ENCODE assay signal across 8 cellular contexts in genomic region chr14:105415481-105416428, GRCh38. TPM values are rescaled to one million over a fixed set of nuclear protein-coding genes. Genes with fewer than 3 reads are reported as not detected.
DNase-seq lines count a peak whose midpoint lies in the region; ATAC-seq and TF ChIP-seq lines count a peak whose summit lies in the region.

No MANE protein-coding gene starts in this region.

- DNase-seq in activated CD4-positive, alpha-beta T cell treated with anti-CD3 and anti-CD28 coated beads for 36 hours = no peak
- no peak for DNase-seq in activated CD4-positive, alpha-beta T cell treated with anti-CD3 and anti-CD28 coated beads for 4 hours
- no peak for DNase-seq in activated B cell treated with CpG ODN at 0.5 μM for 24 hours
- DNase-seq in right cardiac atrium = peak in 1 of 3 donors; percentile 38
- no peak for DNase-seq in stimulated activated naive CD8-positive, alpha-beta T cell treated with anti-CD3 and anti-CD28 coated beads, Interleukin-15, amount 100 ng/mL, for 72 hours
- no peak for DNase-seq in NCI-H510A (lab: John Stamatoyannopoulos, UW)
- DNase-seq in foreskin keratinocyte = no peak

- H3K4me1 ChIP-seq in right cardiac atrium (ENCODE audit: control insufficient read depth, insufficient read depth, low read length) = peaks cover 5% of the 10 kb centered on the region
- H3K4me1 ChIP-seq in foreskin keratinocyte = no peaks in the 10 kb centered on the region

- TF ChIP-seq CTCF in activated B cell treated with CpG ODN at 0.5 μM for 24 hours (IDR thresholded peaks at IDR 0.05) (no peak), foreskin keratinocyte (conservative IDR thresholded peaks at IDR 0.05) (no peak)

- POLR2A ChIA-PET in activated CD4-positive, alpha-beta T cell treated with anti-CD3 and anti-CD28 coated beads for 36 hours (lab: Charles Lee) = interaction anchor here (0.6 kb wide), 1 partner anchor 89 kb away, joined by 3 read pairs; no protein-coding TSS in a partner anchor
- POLR2A ChIA-PET in activated B cell treated with CpG ODN at 0.5 μM for 24 hours (lab: Charles Lee) = interaction anchor here (0.6 to 1.0 kb wide), 4 partner anchors 9 to 22 kb away, joined by 3 to 5 read pairs (median 4); no protein-coding TSS in a partner anchor

- H3K4me1 Mint-ChIP-seq in activated CD4-positive, alpha-beta T cell treated with anti-CD3 and anti-CD28 coated beads for 36 hours = peaks cover 11% of the 10 kb centered on the region
- H3K4me1 Mint-ChIP-seq in activated B cell treated with CpG ODN at 0.5 μM for 24 hours = peaks cover 16% of the 10 kb centered on the region
- peaks cover 47% of the 10 kb centered on the region for H3K4me1 Mint-ChIP-seq in stimulated activated naive CD8-positive, alpha-beta T cell treated with anti-CD3 and anti-CD28 coated beads, Interleukin-15, amount 100 ng/mL, for 72 hours

- H3K27ac Mint-ChIP-seq in activated CD4-positive, alpha-beta T cell treated with anti-CD3 and anti-CD28 coated beads for 36 hours = no peak overlapping the region
- H3K27ac Mint-ChIP-seq in activated B cell treated with CpG ODN at 0.5 μM for 24 hours = no peak overlapping the region
- peak overlapping the region; percentile 67 to 85 for H3K27ac Mint-ChIP-seq in stimulated activated naive CD8-positive, alpha-beta T cell treated with anti-CD3 and anti-CD28 coated beads, Interleukin-15, amount 100 ng/mL, for 72 hours

- intact Hi-C loops in activated CD4-positive, alpha-beta T cell treated with anti-CD3 and anti-CD28 coated beads for 36 hours (cut with DNase I, micrococcal nuclease) = loop anchor here (1.0 to 5.0 kb wide), 6 partner anchors 17 to 323 kb away; partner anchors contain the start of genes BRF1 (in 1 of the 2) and TEX22 (in 1 of the 2)
- intact Hi-C loops in activated B cell treated with CpG ODN at 0.5 μM for 24 hours (cut with micrococcal nuclease) = loop anchor here (1.0 to 5.0 kb wide), 5 partner anchors 17 to 114 kb away; partner anchors contain the start of genes BRF1, TEDC1 and TEX22
- intact Hi-C loops in right cardiac atrium (cut with DNase I) = loop anchor here in 1 of 4 donors (5.0 kb wide), 1 partner anchor 72 kb away; the partner anchor contains the start of gene CRIP1

- WGBS in right cardiac atrium = 85% methylated on average over 25 of the region's 25 CpGs

- H3K27me3 ChIP-seq in right cardiac atrium (ENCODE audit: control insufficient read depth, insufficient read depth) (no peaks in the 10 kb centered on the region), foreskin keratinocyte (peaks cover 20% of the 10 kb centered on the region)

- no peaks in the 10 kb centered on the region for H3K9me3 ChIP-seq in right cardiac atrium (ENCODE audit: control insufficient read depth, low read length)

- CTCF ChIA-PET in activated CD4-positive, alpha-beta T cell treated with anti-CD3 and anti-CD28 coated beads for 36 hours (lab: Charles Lee) = interaction anchor here (0.9 to 1.4 kb wide), 4 partner anchors 12 to 73 kb away, joined by 3 to 7 read pairs (median 3); no protein-coding TSS in a partner anchor
- CTCF ChIA-PET in activated B cell treated with CpG ODN at 0.5 μM for 24 hours (lab: Charles Lee) = interaction anchor here (0.7 to 1.1 kb wide), 2 partner anchors 9 to 74 kb away, joined by 3 read pairs; no protein-coding TSS in a partner anchor

- peak overlapping the region; percentile 13 for H3K27ac ChIP-seq in right cardiac atrium (ENCODE audit: low read length)
- no peak overlapping the region for H3K27ac ChIP-seq in foreskin keratinocyte

- peak overlapping the region; percentile 61 for H3K4me3 Mint-ChIP-seq in activated CD4-positive, alpha-beta T cell treated with anti-CD3 and anti-CD28 coated beads for 36 hours
- peak overlapping the region; percentile 68 for H3K4me3 Mint-ChIP-seq in activated B cell treated with CpG ODN at 0.5 μM for 24 hours
- H3K4me3 Mint-ChIP-seq in stimulated activated naive CD8-positive, alpha-beta T cell treated with anti-CD3 and anti-CD28 coated beads, Interleukin-15, amount 100 ng/mL, for 72 hours = peak overlapping the region; percentile 72 to 81

- H3K4me3 ChIP-seq in right cardiac atrium (ENCODE audit: low read length) = no peak overlapping the region

- no peak for ATAC-seq in activated CD4-positive, alpha-beta T cell treated with anti-CD3 and anti-CD28 coated beads for 36 hours
- ATAC-seq in activated B cell treated with CpG ODN at 0.5 μM for 24 hours (ENCODE audit: low read depth) = no peak
- no peak for ATAC-seq in right cardiac atrium
- ATAC-seq in stimulated activated naive CD8-positive, alpha-beta T cell treated with anti-CD3 and anti-CD28 coated beads, Interleukin-15, amount 100 ng/mL, for 72 hours = no peak
- no peak for ATAC-seq in foreskin keratinocyte
- ATAC-seq in HG03342 (IDR thresholded peaks at IDR 0.05; ENCODE audit: unreplicated experiment) = no peak

- H3K9me3 Mint-ChIP-seq in activated CD4-positive, alpha-beta T cell treated with anti-CD3 and anti-CD28 coated beads for 36 hours (ENCODE audit: low read depth) = no peaks in the 10 kb centered on the region
- no peaks in the 10 kb centered on the region for H3K9me3 Mint-ChIP-seq in activated B cell treated with CpG ODN at 0.5 μM for 24 hours
- H3K9me3 Mint-ChIP-seq in stimulated activated naive CD8-positive, alpha-beta T cell treated with anti-CD3 and anti-CD28 coated beads, Interleukin-15, amount 100 ng/mL, for 72 hours = no peaks in the 10 kb centered on the region

- peaks cover 3% of the 10 kb centered on the region for H3K36me3 Mint-ChIP-seq in activated CD4-positive, alpha-beta T cell treated with anti-CD3 and anti-CD28 coated beads for 36 hours (ENCODE audit: low read depth)
- H3K36me3 Mint-ChIP-seq in activated B cell treated with CpG ODN at 0.5 μM for 24 hours (ENCODE audit: low read depth) = peaks cover under 1% of the 10 kb centered on the region

- peaks cover 12% of the 10 kb centered on the region for H3K27me3 Mint-ChIP-seq in activated CD4-positive, alpha-beta T cell treated with anti-CD3 and anti-CD28 coated beads for 36 hours
- peaks cover 12% of the 10 kb centered on the region for H3K27me3 Mint-ChIP-seq in activated B cell treated with CpG ODN at 0.5 μM for 24 hours
- peaks cover 38% of the 10 kb centered on the region for H3K27me3 Mint-ChIP-seq in stimulated activated naive CD8-positive, alpha-beta T cell treated with anti-CD3 and anti-CD28 coated beads, Interleukin-15, amount 100 ng/mL, for 72 hours

RNA-seq across cellular contexts. Expression of gene MTA1, which starts 3.9 kb away (rescaled TPM):
- total RNA-seq in activated CD4-positive, alpha-beta T cell treated with anti-CD3 and anti-CD28 coated beads for 36 hours = 100 to 1,000 TPM; 136 to 152 TPM
- total RNA-seq in activated B cell treated with CpG ODN at 0.5 μM for 24 hours (115 and 119 TPM in 2 replicates), right cardiac atrium (100 to 1,000 TPM; 121 to 179 (median 157) TPM), foreskin keratinocyte (64.1 and 64.7 TPM in 2 replicates)
- polyA plus RNA-seq in right cardiac atrium (131 TPM), foreskin keratinocyte (47.7 and 53.3 TPM in 2 replicates)

RNA-seq across cellular contexts. Expression of gene TEX22, which starts 17.4 kb away (rescaled TPM):
- total RNA-seq in activated CD4-positive, alpha-beta T cell treated with anti-CD3 and anti-CD28 coated beads for 36 hours = 1 to 10 TPM; 1.4 to 2.4 TPM
- total RNA-seq in activated B cell treated with CpG ODN at 0.5 μM for 24 hours (2.8 and 5.7 TPM in 2 replicates), right cardiac atrium (1 to 10 TPM in 2 of 4 donors, under 1 TPM in 2; 0.46 to 1.9 (median 1.00) TPM), foreskin keratinocyte (0.07 TPM in 1 of 2 replicates, not detected in the other)
- polyA plus RNA-seq in right cardiac atrium (0.05 TPM), foreskin keratinocyte (0.01 and 0.02 TPM in 2 replicates)

RNA-seq across cellular contexts. Expression of gene CRIP2, which starts 58.9 kb away (rescaled TPM):
- 1 to 10 TPM; 1.1 to 1.2 TPM for total RNA-seq in activated CD4-positive, alpha-beta T cell treated with anti-CD3 and anti-CD28 coated beads for 36 hours
- total RNA-seq in activated B cell treated with CpG ODN at 0.5 μM for 24 hours = 2.9 and 3.0 TPM in 2 replicates
- 1,000 to 10,000 TPM; 1,091 to 1,370 (median 1,238) TPM for total RNA-seq in right cardiac atrium
- 1,790 TPM for polyA plus RNA-seq in right cardiac atrium
- total RNA-seq in foreskin keratinocyte = 2.2 TPM in 2 replicates
- polyA plus RNA-seq in foreskin keratinocyte = 3.6 and 4.0 TPM in 2 replicates

Comparison
In these comparisons a context has a peak if more than half of its experiments do, and no peak if none do; other contexts are left out.
1. H3K27ac Mint-ChIP-seq: peak in stimulated activated naive CD8-positive, alpha-beta T cell treated with anti-CD3 and anti-CD28 coated beads, Interleukin-15, amount 100 ng/mL, for 72 hours (2 of 2); none in activated CD4-positive, alpha-beta T cell treated with anti-CD3 and anti-CD28 coated beads for 36 hours (single experiment) and activated B cell treated with CpG ODN at 0.5 μM for 24 hours (single experiment).
2. RNA of gene CRIP2, which starts 58.9 kb away (total RNA-seq): 1,091 to 1,370 TPM in right cardiac atrium; 2.9 to 3.0 TPM in activated B cell treated with CpG ODN at 0.5 μM for 24 hours, 2.2 TPM in foreskin keratinocyte and 1.1 to 1.2 TPM in activated CD4-positive, alpha-beta T cell treated with anti-CD3 and anti-CD28 coated beads for 36 hours; every median in the first group is over 100 times any median in the second.
3. Peak in every context shown above with its lines, with median percentiles within 50 percentile points of each other: H3K4me3 Mint-ChIP-seq.